Comparison of ENCODE assay signal across 8 cellular contexts in the genomic region with DNA sequence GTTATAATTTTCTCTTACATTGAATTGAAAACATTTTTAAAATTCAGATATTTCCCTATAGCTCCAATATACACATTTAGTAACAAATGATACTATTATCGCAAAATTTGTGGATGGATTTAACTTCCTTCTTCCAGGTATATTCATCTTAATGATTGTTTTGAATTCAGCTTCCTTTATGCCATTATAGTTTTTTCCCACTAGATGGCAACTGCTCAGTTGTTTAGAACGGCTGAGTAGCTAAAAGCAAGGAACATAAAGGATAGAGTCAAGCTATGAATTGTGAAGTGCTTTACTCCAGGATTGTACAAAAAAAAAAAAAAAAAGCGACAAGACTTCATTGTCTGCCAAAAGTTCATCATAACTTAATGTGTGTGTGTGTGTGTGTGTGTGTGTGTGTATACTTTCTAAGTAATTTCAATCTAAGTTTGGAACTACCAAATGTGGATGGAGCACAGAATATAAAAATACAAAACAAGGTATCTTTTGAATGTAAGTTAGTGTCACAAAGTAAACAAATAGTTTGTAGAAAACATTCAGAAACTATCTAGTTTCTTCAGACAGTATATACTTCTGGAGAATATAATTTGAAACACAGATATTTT.
A peak's percentile ranks its signal among the peaks of the same experiment; 100 is the strongest.
DNase-seq lines count a peak whose midpoint lies in the region; ATAC-seq and TF ChIP-seq lines count a peak whose summit lies in the region.

No MANE protein-coding gene starts in this region.

- no peaks in the 10 kb centered on the region for H3K4me1 Mint-ChIP-seq in stimulated activated effector memory CD8-positive, alpha-beta T cell treated with anti-CD3 and anti-CD28 coated beads, Interleukin-12 subunit alpha, Interleukin-12 subunit beta, amount 100 ng/mL, for 72 hours

- no peaks in the 10 kb centered on the region for H3K27me3 ChIP-seq in suprapubic skin

- peak; percentile 44 for ATAC-seq in HG03342 (IDR thresholded peaks at IDR 0.05; ENCODE audit: unreplicated experiment)
- ATAC-seq in left ventricle myocardium superior: peak; percentile 30
- ATAC-seq in stimulated activated effector memory CD8-positive, alpha-beta T cell treated with anti-CD3 and anti-CD28 coated beads, Interleukin-12 subunit alpha, Interleukin-12 subunit beta, amount 100 ng/mL, for 72 hours: no peak
- ATAC-seq in HG03196 (IDR thresholded peaks at IDR 0.05; ENCODE audit: unreplicated experiment): no peak
- ATAC-seq in GM18858 (IDR thresholded peaks at IDR 0.05; ENCODE audit: unreplicated experiment): no peak

- no peaks in the 10 kb centered on the region for H3K36me3 Mint-ChIP-seq in stimulated activated effector memory CD8-positive, alpha-beta T cell treated with anti-CD3 and anti-CD28 coated beads, Interleukin-12 subunit alpha, Interleukin-12 subunit beta, amount 100 ng/mL, for 72 hours

- H3K4me3 Mint-ChIP-seq in stimulated activated effector memory CD8-positive, alpha-beta T cell treated with anti-CD3 and anti-CD28 coated beads, Interleukin-12 subunit alpha, Interleukin-12 subunit beta, amount 100 ng/mL, for 72 hours: no peak overlapping the region

- DNase-seq in DMS153 (lab: John Stamatoyannopoulos, UW) (peak; percentile 20), SHP77 (lab: John Stamatoyannopoulos, UW) (peak; percentile 48 to 54), left ventricle myocardium superior (no peak), suprapubic skin (ENCODE audit: low spot score in 2 of 2) (no peak)
- no peak for DNase-seq in stimulated activated effector memory CD8-positive, alpha-beta T cell treated with anti-CD3 and anti-CD28 coated beads, Interleukin-12 subunit alpha, Interleukin-12 subunit beta, amount 100 ng/mL, for 72 hours (ENCODE audit: low spot score in 2 of 2)

- H3K27ac ChIP-seq in suprapubic skin: no peak overlapping the region

- intact Hi-C loops in left ventricle myocardium superior (cut with micrococcal nuclease): no loop called here

- H3K4me3 ChIP-seq in suprapubic skin: no peak overlapping the region

- H3K4me1 ChIP-seq in suprapubic skin: no peaks in the 10 kb centered on the region

- no peaks in the 10 kb centered on the region for H3K36me3 ChIP-seq in suprapubic skin

- H3K9me3 Mint-ChIP-seq in stimulated activated effector memory CD8-positive, alpha-beta T cell treated with anti-CD3 and anti-CD28 coated beads, Interleukin-12 subunit alpha, Interleukin-12 subunit beta, amount 100 ng/mL, for 72 hours: peaks cover 31% of the 10 kb centered on the region

- TF ChIP-seq POLR2A in suprapubic skin (IDR thresholded peaks at IDR 0.05): no peak

- no peaks in the 10 kb centered on the region for H3K9me3 ChIP-seq in suprapubic skin

- 19% methylated on average over 3 of the region's 3 CpGs for WGBS in suprapubic skin

- no peak for TF ChIP-seq EP300 in suprapubic skin (IDR thresholded peaks at IDR 0.05)

- no peak overlapping the region for H3K27ac Mint-ChIP-seq in stimulated activated effector memory CD8-positive, alpha-beta T cell treated with anti-CD3 and anti-CD28 coated beads, Interleukin-12 subunit alpha, Interleukin-12 subunit beta, amount 100 ng/mL, for 72 hours

- peak in 1 of 2 donors; percentile 20 for TF ChIP-seq CTCF in suprapubic skin (IDR thresholded peaks at IDR 0.05)

Comparison
In these comparisons a context has a peak if more than half of its experiments do, and no peak if none do; other contexts are left out.
1. DNase-seq: peak in DMS153 (single experiment) and SHP77 (2 of 2); none in left ventricle myocardium superior (single experiment), suprapubic skin (0 of 2) and stimulated activated effector memory CD8-positive, alpha-beta T cell treated with anti-CD3 and anti-CD28 coated beads, Interleukin-12 subunit alpha, Interleukin-12 subunit beta, amount 100 ng/mL, for 72 hours (0 of 2).
2. ATAC-seq: peak in HG03342 (single experiment) and left ventricle myocardium superior (single experiment); none in stimulated activated effector memory CD8-positive, alpha-beta T cell treated with anti-CD3 and anti-CD28 coated beads, Interleukin-12 subunit alpha, Interleukin-12 subunit beta, amount 100 ng/mL, for 72 hours (single experiment), HG03196 (single experiment) and GM18858 (single experiment).